14 cellular contexts compared by ENCODE assay signal in the genomic region with DNA sequence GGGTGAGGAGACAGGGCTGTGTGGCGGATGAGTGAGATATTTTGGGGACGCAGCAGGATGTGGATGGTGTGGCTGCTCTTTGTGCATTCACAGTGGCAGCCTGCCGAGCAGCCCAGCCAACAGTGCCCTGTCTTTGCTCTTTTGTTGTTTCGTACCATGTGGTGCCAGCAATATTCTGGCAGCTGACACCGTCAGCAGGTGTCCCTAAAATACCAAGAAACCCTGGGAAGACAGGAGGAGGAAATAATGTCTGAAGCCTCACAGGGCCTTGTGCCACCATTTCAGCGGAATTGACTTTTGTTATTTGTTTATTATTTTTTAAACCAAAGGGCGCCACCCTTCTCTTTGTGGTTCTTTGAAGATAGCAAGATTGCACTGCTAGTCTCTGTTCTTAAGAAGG.
DNase-seq lines count a peak whose midpoint lies in the region; ATAC-seq and TF ChIP-seq lines count a peak whose summit lies in the region.
"Had no signal": no experiment of that assay in that cellular context is flagged by ENCODE, and none has a peak within 500 bp of the region (broad histone marks: within the 10 kb centered on the region; RNA-seq: fewer than 3 reads in every experiment).

No MANE protein-coding gene starts in this region.

- no peak overlapping the region for H3K27ac ChIP-seq in SJCRH30
- peak overlapping the region in 5 of 12 donors; percentile 2 to 39 (median 27) for H3K27ac ChIP-seq in heart left ventricle
- H3K27ac ChIP-seq in prostate gland = peak overlapping the region; percentile 3 to 20
- H3K27ac ChIP-seq in brain microvascular endothelial cell = no peak overlapping the region
- H3K27ac ChIP-seq: VCaP had no signal

- H3K4me1 Mint-ChIP-seq in activated CD8-positive, alpha-beta memory T cell treated with anti-CD3 and anti-CD28 coated beads, Interleukin-2, amount 10 ng/mL, durations not matched to agents 7 days and 5 days = no peaks in the 10 kb centered on the region
- H3K4me1 Mint-ChIP-seq: CD4-positive, alpha-beta memory T cell had no signal

- H3K9me3 ChIP-seq in SJCRH30 (replicated peaks) (no peaks in the 10 kb centered on the region), heart left ventricle (no peaks in the 10 kb centered on the region), prostate gland (no peaks in the 10 kb centered on the region)

- H3K36me3 Mint-ChIP-seq in activated CD8-positive, alpha-beta memory T cell treated with anti-CD3 and anti-CD28 coated beads, Interleukin-2, amount 10 ng/mL, durations not matched to agents 7 days and 5 days = peaks cover 2% of the 10 kb centered on the region
- H3K36me3 Mint-ChIP-seq: CD4-positive, alpha-beta memory T cell had no signal

- in situ Hi-C loops in brain microvascular endothelial cell (cut with HindIII; ENCODE audit: low pct_ligation_motif_present, low sequenced_read_pairs) = no loop called here

- H3K4me1 ChIP-seq in SJCRH30 (no peaks in the 10 kb centered on the region), heart left ventricle (peaks cover 0 to 7% (median 0%) of the 10 kb centered on the region in 12 donors), prostate gland (replicated peaks) (no peaks in the 10 kb centered on the region)

- peak in 2 of 12 donors; percentile 21 to 23 for TF ChIP-seq CTCF in heart left ventricle (IDR thresholded peaks at IDR 0.05)
- peak in 3 of 4 experiments; percentile 6 to 40 (median 10) for TF ChIP-seq CTCF in prostate gland (IDR thresholded peaks at IDR 0.05)
- TF ChIP-seq CTCF in brain microvascular endothelial cell (IDR thresholded peaks at IDR 0.05; ENCODE audit: low read depth, low read length, missing control alignments) = no peak

- peak; percentile 93 to 97 (median 95) for ATAC-seq in heart left ventricle
- no peak for ATAC-seq in activated CD8-positive, alpha-beta memory T cell treated with anti-CD3 and anti-CD28 coated beads, Interleukin-2, amount 10 ng/mL, durations not matched to agents 7 days and 5 days

- no peaks in the 10 kb centered on the region for H3K36me3 ChIP-seq in SJCRH30
- no peaks in the 10 kb centered on the region for H3K36me3 ChIP-seq in heart left ventricle
- no peaks in the 10 kb centered on the region for H3K36me3 ChIP-seq in prostate gland
- H3K36me3 ChIP-seq in brain microvascular endothelial cell (replicated peaks) = no peaks in the 10 kb centered on the region

- no peaks in the 10 kb centered on the region for H3K27me3 ChIP-seq in SJCRH30
- no peaks in the 10 kb centered on the region for H3K27me3 ChIP-seq in heart left ventricle
- no peaks in the 10 kb centered on the region for H3K27me3 ChIP-seq in prostate gland (replicated peaks; ENCODE audit: insufficient read depth)
- H3K27me3 ChIP-seq in brain microvascular endothelial cell (replicated peaks) = no peaks in the 10 kb centered on the region

- H3K27ac Mint-ChIP-seq in activated CD8-positive, alpha-beta memory T cell treated with anti-CD3 and anti-CD28 coated beads, Interleukin-2, amount 10 ng/mL, durations not matched to agents 7 days and 5 days = no peak overlapping the region

- H3K4me3 Mint-ChIP-seq in activated CD8-positive, alpha-beta memory T cell treated with anti-CD3 and anti-CD28 coated beads, Interleukin-2, amount 10 ng/mL, durations not matched to agents 7 days and 5 days = no peak overlapping the region
- H3K4me3 Mint-ChIP-seq: CD4-positive, alpha-beta memory T cell had no signal

- 59 to 68% (median 63%) methylated on average over 7 of the region's 7 CpGs for WGBS in heart left ventricle, 4 donors
- WGBS in prostate gland = 51% methylated on average over 7 of the region's 7 CpGs

- H3K4me3 ChIP-seq in SJCRH30 (no peak overlapping the region), heart left ventricle (no peak overlapping the region), prostate gland (no peak overlapping the region), brain microvascular endothelial cell (ENCODE audit: low read depth, low read length) (no peak overlapping the region)

- intact Hi-C loops in heart left ventricle (cut with DNase I) (no loop called here), prostate gland (cut with DNase I) (no loop called here)

- H3K27me3 Mint-ChIP-seq in activated CD8-positive, alpha-beta memory T cell treated with anti-CD3 and anti-CD28 coated beads, Interleukin-2, amount 10 ng/mL, durations not matched to agents 7 days and 5 days = no peaks in the 10 kb centered on the region

- DNase-seq in H4 (ENCODE audit: low spot score) = peak; percentile 26
- DNase-seq in SJCRH30 = peak; percentile 4 to 26
- peak in 4 of 5 donors; percentile 57 to 81 (median 69) for DNase-seq in heart left ventricle
- DNase-seq in prostate gland (ENCODE audit: low spot score) = peak; percentile 71
- DNase-seq in GDM1 (lab: John Stamatoyannopoulos, UW) = no peak
- DNase-seq in NCI-H2227 (lab: John Stamatoyannopoulos, UW; ENCODE audit: unreplicated experiment) = no peak
- no peak for DNase-seq in activated CD8-positive, alpha-beta memory T cell treated with anti-CD3 and anti-CD28 coated beads, Interleukin-2, amount 10 ng/mL, durations not matched to agents 7 days and 5 days
- no peak for DNase-seq in brain microvascular endothelial cell
- DNase-seq: activated T-cell treated with anti-CD3 and anti-CD28 coated beads, Interleukin-2, amount 50 U/mL, for 48 hours; CD4-positive, alpha-beta memory T cell; central memory CD4-positive, alpha-beta T cell; KG1; SHP77 treated with DMSO at 0.1 percent for 48 hours had no signal

- TF ChIP-seq POLR2A in heart left ventricle (IDR thresholded peaks at IDR 0.05) (no peak), prostate gland (IDR thresholded peaks at IDR 0.05) (no peak)

- H3K9me3 Mint-ChIP-seq in activated CD8-positive, alpha-beta memory T cell treated with anti-CD3 and anti-CD28 coated beads, Interleukin-2, amount 10 ng/mL, durations not matched to agents 7 days and 5 days (ENCODE audit: low read depth) = no peaks in the 10 kb centered on the region
- H3K9me3 Mint-ChIP-seq: CD4-positive, alpha-beta memory T cell had no signal

- CTCF ChIA-PET in activated CD8-positive, alpha-beta memory T cell treated with anti-CD3 and anti-CD28 coated beads, Interleukin-2, amount 10 ng/mL, durations not matched to agents 7 days and 5 days (lab: Charles Lee) = no interaction called here

Comparison
In these comparisons a context has a peak if more than half of its experiments do, and no peak if none do; other contexts are left out.
1. DNase-seq: peak in H4 (single experiment), SJCRH30 (2 of 2), heart left ventricle (4 of 5) and prostate gland (single experiment); none in GDM1 (single experiment), NCI-H2227 (single experiment), activated CD8-positive, alpha-beta memory T cell treated with anti-CD3 and anti-CD28 coated beads, Interleukin-2, amount 10 ng/mL, durations not matched to agents 7 days and 5 days (single experiment) and brain microvascular endothelial cell (single experiment).
2. H3K27ac ChIP-seq: peak in prostate gland (2 of 2); none in SJCRH30 (single experiment) and brain microvascular endothelial cell (single experiment).